ENCODE assay signal across 19 cellular contexts in the genomic region with DNA sequence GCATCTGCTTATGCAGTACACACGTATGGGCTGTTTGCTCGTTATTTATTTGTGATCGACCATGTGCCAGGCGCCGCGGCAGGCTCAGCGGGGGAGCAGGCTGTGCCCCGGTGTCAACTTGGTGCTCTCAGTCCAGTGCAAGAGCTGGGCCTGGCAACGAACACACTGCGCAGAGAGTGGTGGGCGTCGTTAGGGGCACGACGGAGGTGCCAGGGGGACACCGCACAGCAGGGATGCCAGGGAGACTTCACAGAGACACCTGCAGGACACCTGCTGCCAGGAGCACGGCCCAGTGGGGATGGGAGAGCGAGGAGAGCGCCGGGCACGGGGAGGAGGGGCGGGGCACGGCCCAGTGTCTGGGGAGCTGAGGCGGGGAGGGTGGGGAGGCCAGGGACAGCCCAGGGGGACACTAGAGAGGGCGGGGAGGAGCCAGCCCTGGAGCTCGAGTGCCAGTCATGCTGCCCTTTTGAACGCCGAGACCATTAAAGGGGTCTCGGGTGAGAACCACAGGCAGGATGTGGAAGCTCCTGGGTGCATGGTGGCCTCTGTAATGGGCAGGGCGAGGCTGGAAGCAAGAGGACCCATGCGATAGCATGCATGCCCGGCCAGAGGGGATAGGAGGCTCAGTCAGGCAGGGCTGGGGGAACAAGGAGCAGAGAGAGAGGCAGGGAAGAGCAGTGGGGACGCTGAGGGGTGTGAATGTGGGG. TPM values are rescaled to one million over a fixed set of nuclear protein-coding genes. Genes with fewer than 3 reads are reported as not detected.
DNase-seq lines count a peak whose midpoint lies in the region; ATAC-seq, FAIRE-seq and TF ChIP-seq lines count a peak whose summit lies in the region.
"Had no signal": no experiment of that assay in that cellular context is flagged by ENCODE, and none has a peak within 500 bp of the region (broad histone marks: within the 10 kb centered on the region; RNA-seq: fewer than 3 reads in every experiment).

No MANE protein-coding gene starts in this region.

- H3F3A ChIP-seq in neural progenitor cell (ENCODE audit: low read depth) = no peaks in the 10 kb centered on the region

- H3K4me3 Mint-ChIP-seq in astrocyte (ENCODE audit: unreplicated experiment) (no peak overlapping the region), neural progenitor cell (peak overlapping the region; percentile 43)
- H3K4me3 Mint-ChIP-seq in activated CD8-positive, alpha-beta memory T cell treated with anti-CD3 and anti-CD28 coated beads, Interleukin-2, amount 10 ng/mL, durations not matched to agents 7 days and 5 days = no peak overlapping the region

- TF ChIP-seq CTCF in astrocyte (IDR thresholded peaks at IDR 0.05; ENCODE audit: insufficient read depth, low read depth, low read length) (no peak), neural progenitor cell (IDR thresholded peaks at IDR 0.05) (no peak)

- H3K9me3 ChIP-seq in BLaER1 (peaks cover 14% of the 10 kb centered on the region), astrocyte (ENCODE audit: insufficient read depth, low read depth, low read length) (peaks cover 16% of the 10 kb centered on the region), neural progenitor cell (ENCODE audit: low read depth) (no peaks in the 10 kb centered on the region)

- no peak overlapping the region for H3K27ac ChIP-seq in BLaER1
- no peak overlapping the region for H3K27ac ChIP-seq in astrocyte (ENCODE audit: low read depth, low read length)
- H3K27ac ChIP-seq in neural progenitor cell = no peak overlapping the region
- H3K27ac ChIP-seq: GM23248 had no signal

- no peak for ATAC-seq in activated CD8-positive, alpha-beta memory T cell treated with anti-CD3 and anti-CD28 coated beads, Interleukin-2, amount 10 ng/mL, durations not matched to agents 7 days and 5 days

- CTCF ChIA-PET in activated CD8-positive, alpha-beta memory T cell treated with anti-CD3 and anti-CD28 coated beads, Interleukin-2, amount 10 ng/mL, durations not matched to agents 7 days and 5 days (lab: Charles Lee) = interaction anchor here (1.0 to 1.4 kb wide), 2 partner anchors 16 to 196 kb away, joined by 3 to 4 read pairs; no protein-coding TSS in a partner anchor

- H3K36me3 ChIP-seq in BLaER1 (no peaks in the 10 kb centered on the region), astrocyte (ENCODE audit: insufficient read depth, low read length) (no peaks in the 10 kb centered on the region), neural progenitor cell (no peaks in the 10 kb centered on the region)

- peak overlapping the region; percentile 56 for H3K4me3 ChIP-seq in BLaER1
- H3K4me3 ChIP-seq in astrocyte (ENCODE audit: insufficient read depth, low read depth, low read length) = peak overlapping the region; percentile 17
- H3K4me3 ChIP-seq in neural progenitor cell = no peak overlapping the region

- H3K9ac ChIP-seq in BLaER1 = no peak overlapping the region
- H3K9ac ChIP-seq in astrocyte (ENCODE audit: low read length) = no peak overlapping the region
- no peak overlapping the region for H3K9ac ChIP-seq in neural progenitor cell
- H3K9ac ChIP-seq: GM23248 had no signal

- H3K4me1 Mint-ChIP-seq in astrocyte (ENCODE audit: low read depth, unreplicated experiment) (peaks cover 7% of the 10 kb centered on the region), neural progenitor cell (peaks cover 51% of the 10 kb centered on the region)
- peaks cover 6% of the 10 kb centered on the region for H3K4me1 Mint-ChIP-seq in activated CD8-positive, alpha-beta memory T cell treated with anti-CD3 and anti-CD28 coated beads, Interleukin-2, amount 10 ng/mL, durations not matched to agents 7 days and 5 days

- H3K36me3 Mint-ChIP-seq in astrocyte (ENCODE audit: low read depth, unreplicated experiment) = no peaks in the 10 kb centered on the region
- no peaks in the 10 kb centered on the region for H3K36me3 Mint-ChIP-seq in neural progenitor cell
- peaks cover 2% of the 10 kb centered on the region for H3K36me3 Mint-ChIP-seq in activated CD8-positive, alpha-beta memory T cell treated with anti-CD3 and anti-CD28 coated beads, Interleukin-2, amount 10 ng/mL, durations not matched to agents 7 days and 5 days

- H3K27me3 ChIP-seq in BLaER1 (peaks cover 48% of the 10 kb centered on the region), astrocyte (ENCODE audit: insufficient read depth, low read length) (peaks cover 33% of the 10 kb centered on the region), neural progenitor cell (peaks cover 100% of the 10 kb centered on the region)

- peak overlapping the region; percentile 91 for H3K4me2 ChIP-seq in BLaER1
- peak overlapping the region; percentile 81 for H3K4me2 ChIP-seq in astrocyte (ENCODE audit: low read length)
- H3K4me2 ChIP-seq in neural progenitor cell = no peak overlapping the region

- H4K20me1 ChIP-seq in BLaER1 (no peaks in the 10 kb centered on the region), astrocyte (ENCODE audit: insufficient read depth, low read length) (peaks cover 3% of the 10 kb centered on the region), neural progenitor cell (ENCODE audit: low read depth) (no peaks in the 10 kb centered on the region)

- H3K27me3 Mint-ChIP-seq in astrocyte (ENCODE audit: low read depth, unreplicated experiment) = peaks cover 63% of the 10 kb centered on the region
- peaks cover 43% of the 10 kb centered on the region for H3K27me3 Mint-ChIP-seq in neural progenitor cell (ENCODE audit: insufficient read depth, low read depth)
- peaks cover 58% of the 10 kb centered on the region for H3K27me3 Mint-ChIP-seq in activated CD8-positive, alpha-beta memory T cell treated with anti-CD3 and anti-CD28 coated beads, Interleukin-2, amount 10 ng/mL, durations not matched to agents 7 days and 5 days

- peaks cover 40% of the 10 kb centered on the region for H3K4me1 ChIP-seq in BLaER1
- no peaks in the 10 kb centered on the region for H3K4me1 ChIP-seq in astrocyte (ENCODE audit: insufficient read depth, low read length)
- H3K4me1 ChIP-seq in neural progenitor cell = no peaks in the 10 kb centered on the region

- H3K79me2 ChIP-seq in astrocyte (ENCODE audit: insufficient read depth, low read length) (no peaks in the 10 kb centered on the region), neural progenitor cell (ENCODE audit: low read depth) (no peaks in the 10 kb centered on the region)

- peak in 2 of 3 experiments; percentile 45 to 61 for DNase-seq in NCI-H1417 (lab: John Stamatoyannopoulos, UW)
- DNase-seq in NCI-H1417 treated with DMSO at 0.1 percent for 48 hours (lab: John Stamatoyannopoulos, UW) = no peak
- DNase-seq in astrocyte (ENCODE audit: low read depth) = no peak
- DNase-seq in neural progenitor cell (ENCODE audit: low spot score) = no peak
- DNase-seq in NCI-H446 (lab: John Stamatoyannopoulos, UW) = no peak
- DNase-seq in activated CD8-positive, alpha-beta memory T cell treated with anti-CD3 and anti-CD28 coated beads, Interleukin-2, amount 10 ng/mL, durations not matched to agents 7 days and 5 days = no peak
- no peak for DNase-seq in GM12892 (ENCODE audit: insufficient read length)
- DNase-seq: DMS53, MV-4-11, NCI-H1694 treated with DMSO at 0.1 percent for 48 hours, SIG-M5 had no signal

- no peak for TF ChIP-seq POLR2A in GM12892 (IDR thresholded peaks at IDR 0.05; ENCODE audit: low read depth, low read length)

- H3K9me3 Mint-ChIP-seq in astrocyte (ENCODE audit: unreplicated experiment) (peaks cover 8% of the 10 kb centered on the region), neural progenitor cell (peaks cover 13% of the 10 kb centered on the region)
- H3K9me3 Mint-ChIP-seq in activated CD8-positive, alpha-beta memory T cell treated with anti-CD3 and anti-CD28 coated beads, Interleukin-2, amount 10 ng/mL, durations not matched to agents 7 days and 5 days (ENCODE audit: low read depth) = no peaks in the 10 kb centered on the region

- FAIRE-seq in astrocyte (lab: Jason Lieb, UNC) (no peak), GM12892 (lab: Jason Lieb, UNC) (no peak)
- FAIRE-seq: GM12891, HTR-8/SVneo had no signal

- H3K27ac Mint-ChIP-seq in astrocyte (ENCODE audit: unreplicated experiment) = no peak overlapping the region
- H3K27ac Mint-ChIP-seq in neural progenitor cell = peak overlapping the region; percentile 78
- H3K27ac Mint-ChIP-seq in activated CD8-positive, alpha-beta memory T cell treated with anti-CD3 and anti-CD28 coated beads, Interleukin-2, amount 10 ng/mL, durations not matched to agents 7 days and 5 days = no peak overlapping the region

- H2AFZ ChIP-seq in astrocyte (ENCODE audit: low read depth, low read length) (peak overlapping the region; percentile 64), neural progenitor cell (replicated peaks) (no peak overlapping the region)
- H2AFZ ChIP-seq: GM23248 had no signal

RNA-seq across cellular contexts. Expression of a gene that starts 0.7 kb away (rescaled TPM):
- total RNA-seq in astrocyte (not detected in 2 replicates), neural progenitor cell (ENCODE audit: low replicate concordance) (0.34 TPM in 1 of 2 replicates, not detected in the other)
- not detected for total RNA-seq in activated CD8-positive, alpha-beta memory T cell treated with anti-CD3 and anti-CD28 coated beads, Interleukin-2, amount 10 ng/mL, durations not matched to agents 7 days and 5 days
- polyA plus RNA-seq in GM12892 (2012; ENCODE audit: missing spikeins) = not detected
- total RNA-seq: G401, GM23248, OCI-LY7, RPMI7951 had no signal
- polyA plus RNA-seq: GM23248 had no signal

RNA-seq across cellular contexts. Expression of a gene that starts 7.5 kb away (rescaled TPM):
- not detected in 2 replicates for total RNA-seq in astrocyte
- total RNA-seq in neural progenitor cell (ENCODE audit: low replicate concordance) = 0.15 TPM in 1 of 2 replicates, not detected in the other
- not detected for total RNA-seq in activated CD8-positive, alpha-beta memory T cell treated with anti-CD3 and anti-CD28 coated beads, Interleukin-2, amount 10 ng/mL, durations not matched to agents 7 days and 5 days
- polyA plus RNA-seq in GM12892 (2012; ENCODE audit: missing spikeins) = not detected
- total RNA-seq: A172, GM23248, OCI-LY7, RPMI7951 had no signal
- polyA plus RNA-seq: GM23248 had no signal

Comparison
In these comparisons a context has a peak if more than half of its experiments do, and no peak if none do; other contexts are left out.
1. DNase-seq: peak in NCI-H1417 (2 of 3); none in NCI-H1417 treated with DMSO at 0.1 percent for 48 hours (single experiment), astrocyte (single experiment), neural progenitor cell (single experiment), NCI-H446 (0 of 2), activated CD8-positive, alpha-beta memory T cell treated with anti-CD3 and anti-CD28 coated beads, Interleukin-2, amount 10 ng/mL, durations not matched to agents 7 days and 5 days (single experiment) and GM12892 (single experiment).